Comparison of ENCODE assay signal across 8 cellular contexts in the genomic region with DNA sequence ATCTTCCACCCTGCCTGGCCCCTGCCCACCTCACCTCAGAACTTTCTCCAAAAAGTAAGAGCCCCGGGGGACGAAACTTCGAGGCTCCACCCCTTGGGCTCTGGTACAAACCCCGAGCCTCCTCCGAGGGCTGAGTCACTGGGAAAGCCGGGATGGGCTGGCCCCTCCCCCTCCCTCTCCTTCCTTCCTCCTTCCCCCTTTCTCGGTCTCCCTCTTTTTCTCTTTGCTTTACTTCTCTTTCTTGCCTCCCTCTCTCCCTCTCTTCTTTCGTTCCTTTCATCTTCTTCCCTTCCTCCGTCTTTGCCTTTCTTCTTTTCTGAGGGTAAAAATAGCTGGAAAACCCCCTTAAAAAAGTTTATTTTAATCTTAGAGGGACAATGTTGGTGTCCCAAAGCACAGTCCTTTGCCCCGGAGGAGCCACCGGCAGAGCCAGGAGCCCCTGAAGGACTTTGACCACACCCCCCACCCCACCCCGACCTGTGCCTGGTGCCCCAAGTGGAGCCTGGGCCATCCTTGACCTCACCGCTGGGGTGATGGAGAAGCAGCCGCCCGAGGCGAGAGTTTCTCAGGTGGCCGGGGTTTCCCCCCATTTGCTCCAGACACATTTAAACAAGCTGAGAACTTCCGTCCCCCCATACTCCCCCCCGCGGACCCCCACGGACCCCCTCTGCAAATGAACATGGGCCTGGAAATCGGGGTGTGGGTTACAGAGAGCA. TPM values are rescaled to one million over a fixed set of nuclear protein-coding genes. Genes with fewer than 3 reads are reported as not detected.
A peak's percentile ranks its signal among the peaks of the same experiment; 100 is the strongest.
DNase-seq lines count a peak whose midpoint lies in the region; ATAC-seq, FAIRE-seq and TF ChIP-seq lines count a peak whose summit lies in the region.

No MANE protein-coding gene starts in this region.

- H3K9me3 ChIP-seq in mucosa of descending colon, result no peaks in the 10 kb centered on the region

- H3K9me3 Mint-ChIP-seq in chondrocyte (ENCODE audit: low read depth), result no peaks in the 10 kb centered on the region

- H3K4me3 Mint-ChIP-seq in chondrocyte (ENCODE audit: unreplicated experiment), result no peak overlapping the region

- H3K36me3 ChIP-seq in BJ (ENCODE audit: control insufficient read depth, insufficient read depth, low read length), result no peaks in the 10 kb centered on the region
- no peaks in the 10 kb centered on the region for H3K36me3 ChIP-seq in mucosa of descending colon (ENCODE audit: low read depth)

- no peaks in the 10 kb centered on the region for H3K27me3 ChIP-seq in BJ (ENCODE audit: control insufficient read depth, insufficient read depth, low read length)

- POLR2A ChIA-PET in BJ (lab: Charles Lee), result no interaction called here

- intact Hi-C loops in mucosa of descending colon (cut with DNase I, micrococcal nuclease), result no loop called here

- FAIRE-seq in HTR-8/SVneo (lab: Jason Lieb, UNC), result no peak

- DNase-seq in BJ (ENCODE audit: low read depth) (no peak), HTR-8/SVneo (ENCODE audit: insufficient read length, low spot score) (peak; percentile 80), chondrocyte (ENCODE audit: low spot score) (no peak), mucosa of descending colon (peak; percentile 70 to 79 (median 71)), NCI-H345 (lab: John Stamatoyannopoulos, UW) (no peak), NCI-H82 treated with DMSO at 0.1 percent for 48 hours (lab: John Stamatoyannopoulos, UW; ENCODE audit: unreplicated experiment) (no peak)

- peak overlapping the region; percentile 94 for H3K27ac Mint-ChIP-seq in chondrocyte (ENCODE audit: unreplicated experiment)

- no peaks in the 10 kb centered on the region for H3K36me3 Mint-ChIP-seq in chondrocyte (ENCODE audit: low read depth)

- ATAC-seq in mucosa of descending colon (peak; percentile 53), HG03442 (IDR thresholded peaks at IDR 0.05; ENCODE audit: unreplicated experiment) (no peak), HG03460 (IDR thresholded peaks at IDR 0.05; ENCODE audit: unreplicated experiment) (no peak)

- CTCF ChIA-PET in BJ (lab: Yijun Ruan, JAX), result no interaction called here

- no peak for TF ChIP-seq CTCF in BJ (IDR thresholded peaks at IDR 0.05; ENCODE audit: insufficient read depth, low read depth, low read length)
- no peak for TF ChIP-seq CTCF in chondrocyte (IDR thresholded peaks at IDR 0.05)
- TF ChIP-seq CTCF in mucosa of descending colon (IDR thresholded peaks at IDR 0.05), result no peak

- H3K4me1 Mint-ChIP-seq in chondrocyte (ENCODE audit: low read depth), result peaks cover 41% of the 10 kb centered on the region

- no peaks in the 10 kb centered on the region for H3K27me3 Mint-ChIP-seq in chondrocyte (ENCODE audit: low read depth)

- peaks cover 24% of the 10 kb centered on the region for H3K4me1 ChIP-seq in mucosa of descending colon (ENCODE audit: low read depth)

- H3K4me3 ChIP-seq in BJ (ENCODE audit: low read depth, low read length) (peak overlapping the region; percentile 17), mucosa of descending colon (no peak overlapping the region)

RNA-seq across cellular contexts. Expression of a gene that starts 5.7 kb away (rescaled TPM):
- 0.97 and 1.3 TPM in 2 replicates for polyA plus RNA-seq in BJ (2011; rRNA removed)
- 2.6 and 5.7 TPM in 2 replicates for polyA minus RNA-seq in BJ (2011; rRNA and poly(A)+ RNA removed)
- 11.6 to 28.7 TPM (median 27.5 TPM) in 3 replicates for total RNA-seq in chondrocyte
- total RNA-seq in mucosa of descending colon, result 100 to 1,000 TPM in 1 of 3 donors, 10 to 100 TPM in 2; 59.0 to 101 (median 72.6) TPM

Comparison
In these comparisons a context has a peak if more than half of its experiments do, and no peak if none do; other contexts are left out.
1. DNase-seq: peak in HTR-8/SVneo (single experiment) and mucosa of descending colon (3 of 3); none in BJ (single experiment), chondrocyte (single experiment), NCI-H345 (single experiment) and NCI-H82 treated with DMSO at 0.1 percent for 48 hours (single experiment).